In the genomic region with DNA sequence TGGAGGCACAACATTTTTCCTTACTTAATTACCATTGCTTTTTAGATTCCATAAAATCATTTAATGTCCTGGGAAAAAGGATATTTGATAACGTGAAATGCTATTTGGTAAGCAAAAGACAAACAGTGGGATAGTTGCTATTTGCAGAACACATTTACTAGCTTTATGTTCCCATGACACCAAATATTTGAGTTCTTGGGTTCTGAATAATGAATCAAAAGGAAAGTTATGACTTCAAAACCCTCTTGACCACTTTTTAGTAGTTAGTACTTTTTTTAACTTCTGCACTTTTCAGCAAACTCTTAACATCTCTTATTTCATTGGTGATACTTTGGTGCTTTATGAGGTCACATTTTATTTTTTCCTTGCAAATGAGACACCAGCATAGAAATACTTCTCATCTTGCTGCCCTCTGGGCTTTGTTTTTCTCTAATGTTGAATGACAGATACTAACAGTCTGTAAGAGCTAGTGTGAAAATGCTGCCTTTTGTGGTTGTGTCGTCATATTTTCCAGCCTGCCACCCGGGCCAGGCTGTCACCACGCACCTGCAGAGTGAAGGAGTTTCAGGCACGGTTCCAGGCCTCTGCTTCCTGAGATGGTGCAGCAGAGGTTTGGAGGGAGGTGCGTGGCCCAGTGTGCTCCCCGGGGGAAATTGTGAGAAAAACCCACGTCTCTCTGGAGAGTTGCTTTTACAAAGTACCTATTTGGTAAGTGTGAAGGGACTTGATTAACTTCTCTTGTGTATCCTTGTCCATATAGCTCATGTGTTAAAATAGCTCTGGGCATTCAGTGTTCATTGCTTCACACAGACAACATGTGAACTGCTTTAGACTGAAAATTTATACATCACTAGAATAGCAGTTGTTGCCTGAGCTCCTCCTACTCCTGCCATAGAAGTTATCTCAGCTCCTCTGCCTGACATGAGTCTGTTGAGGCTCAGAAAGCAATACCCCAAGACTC, we compare ENCODE assay signal across 9 cellular contexts. TPM values are rescaled to one million over a fixed set of nuclear protein-coding genes. Genes with fewer than 3 reads are reported as not detected.
DNase-seq lines count a peak whose midpoint lies in the region; ATAC-seq, FAIRE-seq and TF ChIP-seq lines count a peak whose summit lies in the region.
"Had no signal": no experiment of that assay in that cellular context is flagged by ENCODE, and none has a peak within 500 bp of the region (broad histone marks: within the 10 kb centered on the region; RNA-seq: fewer than 3 reads in every experiment).

No MANE protein-coding gene starts in this region.

- no peak overlapping the region for H2AFZ ChIP-seq in PC-9

- H3K4me1 ChIP-seq in thyroid gland (no peaks in the 10 kb centered on the region), PC-9 (replicated peaks; ENCODE audit: insufficient read depth) (no peaks in the 10 kb centered on the region), foreskin keratinocyte (no peaks in the 10 kb centered on the region)

- H3K9me3 ChIP-seq in thyroid gland (no peaks in the 10 kb centered on the region), PC-9 (ENCODE audit: insufficient read depth, low read depth) (no peaks in the 10 kb centered on the region)

- no TSS peak for BruUV-seq in PC-9 (replicated peaks; lab: Mats Ljungman, UMichigan)

- no peaks in the 10 kb centered on the region for H4K20me1 ChIP-seq in PC-9 (ENCODE audit: insufficient read depth)

- H3K27me3 ChIP-seq in thyroid gland (no peaks in the 10 kb centered on the region), PC-9 (ENCODE audit: insufficient read depth, low read depth) (no peaks in the 10 kb centered on the region), foreskin keratinocyte (no peaks in the 10 kb centered on the region)

- TF ChIP-seq CTCF in thyroid gland (IDR thresholded peaks at IDR 0.05) (no peak), PC-9 (conservative IDR thresholded peaks at IDR 0.05) (no peak), foreskin keratinocyte (conservative IDR thresholded peaks at IDR 0.05) (no peak)

- H3K9me2 ChIP-seq in PC-9 (ENCODE audit: insufficient read depth), result no peaks in the 10 kb centered on the region

- intact Hi-C loops in thyroid gland (cut with DNase I) (no loop called here), PC-9 (cut with micrococcal nuclease; ENCODE audit: unreplicated experiment) (no loop called here)

- no peaks in the 10 kb centered on the region for H3K79me2 ChIP-seq in PC-9 (ENCODE audit: low read depth)

- FAIRE-seq in colon (lab: Jason Lieb, UNC), result peak; percentile 14
- FAIRE-seq: keratinocyte had no signal

- 11 to 19% methylated on average over 5 to 8 of the region's 8 CpGs for WGBS in thyroid gland, 2 donors

- POLR2A ChIA-PET in PC-9 (lab: Charles Lee; ENCODE audit: unreplicated experiment), result interaction anchor here (0.7 kb wide), 1 partner anchor 243 kb away, joined by 5 read pairs; no protein-coding TSS in a partner anchor

- H3K36me3 ChIP-seq in thyroid gland, result no peaks in the 10 kb centered on the region
- H3K36me3 ChIP-seq in PC-9 (ENCODE audit: low read depth), result no peaks in the 10 kb centered on the region

- no peak overlapping the region for H3K4me2 ChIP-seq in PC-9

- no peaks in the 10 kb centered on the region for H3F3A ChIP-seq in PC-9 (ENCODE audit: insufficient read depth, low read depth)

- no peak overlapping the region for H3K4me3 ChIP-seq in thyroid gland (replicated peaks in 1 of 3)
- no peak overlapping the region for H3K4me3 ChIP-seq in PC-9

- peak; percentile 4 for DNase-seq in T-helper 22 cell (ENCODE audit: low read depth)
- peak; percentile 36 to 37 for DNase-seq in thyroid gland
- no peak for DNase-seq in PC-9
- DNase-seq in foreskin keratinocyte, result no peak
- DNase-seq in superior temporal gyrus (ENCODE audit: extremely low spot score), result no peak

- CTCF ChIA-PET in PC-9 (lab: Charles Lee), result no interaction called here

- no peak overlapping the region for H3K27ac ChIP-seq in thyroid gland
- H3K27ac ChIP-seq in PC-9, result no peak overlapping the region
- H3K27ac ChIP-seq in foreskin keratinocyte, result no peak overlapping the region

- ATAC-seq in GM19025 (IDR thresholded peaks at IDR 0.05; ENCODE audit: low read depth, unreplicated experiment) (peak; percentile 80), HG02973 (IDR thresholded peaks at IDR 0.05; ENCODE audit: unreplicated experiment) (peak; percentile 80), foreskin keratinocyte (no peak)

- no peak for TF ChIP-seq POLR2A in thyroid gland (IDR thresholded peaks at IDR 0.05)

RNA-seq across cellular contexts. Expression of a gene that starts 34.7 kb away (rescaled TPM):
- total RNA-seq in thyroid gland (10 to 100 TPM; 18.4 to 21.8 (median 21.6) TPM), PC-9 (2021) (39.3 and 42.6 TPM in 2 replicates), foreskin keratinocyte (20.9 and 22.6 TPM in 2 replicates)
- 15.6 and 16.1 TPM in 2 replicates for polyA plus RNA-seq in foreskin keratinocyte

Comparison
In these comparisons a context has a peak if more than half of its experiments do, and no peak if none do; other contexts are left out.
1. DNase-seq: peak in T-helper 22 cell (single experiment) and thyroid gland (2 of 2); none in PC-9 (0 of 2), foreskin keratinocyte (0 of 2) and superior temporal gyrus (single experiment).